8 cellular contexts compared by ENCODE assay signal in genomic region chr19:6092329-6093286, GRCh38. TPM values are rescaled to one million over a fixed set of nuclear protein-coding genes. Genes with fewer than 3 reads are reported as not detected.
DNase-seq lines count a peak whose midpoint lies in the region; ATAC-seq and TF ChIP-seq lines count a peak whose summit lies in the region.

No MANE protein-coding gene starts in this region.

- peak; percentile 33 for ATAC-seq in SK-N-SH treated with all-trans-retinoic acid at 6 μM for 48 hours
- ATAC-seq in GM21423 (IDR thresholded peaks at IDR 0.05; ENCODE audit: unreplicated experiment): no peak
- ATAC-seq in GM21447 (IDR thresholded peaks at IDR 0.05; ENCODE audit: unreplicated experiment): no peak

- no peak for TF ChIP-seq POLR2A in erythroblast (IDR thresholded peaks at IDR 0.05; ENCODE audit: low read length)

- TF ChIP-seq CTCF in 22Rv1 (IDR thresholded peaks at IDR 0.05): no peak

- DNase-seq in HT-29 (ENCODE audit: low spot score) (peak; percentile 89), glomerular visceral epithelial cell (ENCODE audit: extremely low spot score) (peak; percentile 92), nucleus accumbens (lab: John Stamatoyannopoulos, UW) (peak in 44 of 56 donors; percentile 3 to 77 (median 40)), erythroblast (lab: John Stamatoyannopoulos, UW) (no peak)

- H3K27ac ChIP-seq in 22Rv1: 0 out of 2 replicates have a peak overlapping the region, but pooled peaks have one; percentile 8

TF ChIP-seq in SK-N-SH treated with all-trans-retinoic acid at 6 μM for 48 hours, 23 proteins besides CTCF, POLR2A, EP300 and RAD21:
- TF ChIP-seq POU6F1 (CRISPR knock-in tag; IDR thresholded peaks at IDR 0.05; ENCODE audit: borderline replicate concordance, low read depth): no peak
- no peak for TF ChIP-seq ISL1 (CRISPR knock-in tag; IDR thresholded peaks at IDR 0.05)
- no peak for TF ChIP-seq ZC3H10 (CRISPR knock-in tag; IDR thresholded peaks at IDR 0.05)
- TF ChIP-seq ZFP30 (CRISPR knock-in tag; IDR thresholded peaks at IDR 0.05): no peak
- TF ChIP-seq CREB5 (CRISPR knock-in tag; IDR thresholded peaks at IDR 0.05; ENCODE audit: low read depth): no peak
- TF ChIP-seq TOX (CRISPR knock-in tag; IDR thresholded peaks at IDR 0.05; ENCODE audit: borderline replicate concordance): no peak
- no peak for TF ChIP-seq ZFP3 (CRISPR knock-in tag; IDR thresholded peaks at IDR 0.05)
- no peak for TF ChIP-seq ESRRG (CRISPR knock-in tag; IDR thresholded peaks at IDR 0.05)
- TF ChIP-seq SNAI2 (CRISPR knock-in tag; IDR thresholded peaks at IDR 0.05): no peak
- no peak for TF ChIP-seq ZNF70 (CRISPR knock-in tag; IDR thresholded peaks at IDR 0.05)
- no peak for TF ChIP-seq TCF4 (CRISPR knock-in tag; IDR thresholded peaks at IDR 0.05; ENCODE audit: borderline replicate concordance)
- no peak for TF ChIP-seq GLIS3 (CRISPR knock-in tag; IDR thresholded peaks at IDR 0.05)
- TF ChIP-seq ZNF565 (CRISPR knock-in tag; conservative IDR thresholded peaks at IDR 0.05; ENCODE audit: low read depth): no peak
- TF ChIP-seq ZNF8 (CRISPR knock-in tag; IDR thresholded peaks at IDR 0.05): no peak
- TF ChIP-seq TSHZ2 (CRISPR knock-in tag; IDR thresholded peaks at IDR 0.05): no peak
- TF ChIP-seq CSRNP3 (CRISPR knock-in tag; IDR thresholded peaks at IDR 0.05): no peak
- TF ChIP-seq PATZ1 (CRISPR knock-in tag; IDR thresholded peaks at IDR 0.05; ENCODE audit: borderline replicate concordance): no peak
- no peak for TF ChIP-seq CSDC2 (CRISPR knock-in tag; IDR thresholded peaks at IDR 0.05)

RNA-seq across cellular contexts. Expression of gene RFX2, which starts 17.7 kb away (rescaled TPM):
- total RNA-seq in HT-29 (2014; rRNA removed; shearing (Covaris generic)): 11.8 and 18.8 TPM in 2 replicates

RNA-seq across cellular contexts. Expression of gene ACSBG2, which starts 42.9 kb away (rescaled TPM):
- not detected in 2 replicates for total RNA-seq in HT-29 (2014; rRNA removed; shearing (Covaris generic))

Comparison
In these comparisons a context has a peak if more than half of its experiments do, and no peak if none do; other contexts are left out.
1. DNase-seq: peak in HT-29 (single experiment), glomerular visceral epithelial cell (single experiment) and nucleus accumbens (44 of 56); none in erythroblast (0 of 2).